ENCODE assay signal across 1 cellular context in genomic region chr1:46180082-46180616, GRCh38.
TF ChIP-seq lines count a peak whose summit lies in the region.

No MANE protein-coding gene starts in this region.

TF ChIP-seq in IMR-90, 13 proteins besides CTCF, POLR2A, EP300 and RAD21:
- TF ChIP-seq NFE2L2 (IDR thresholded peaks at IDR 0.05; ENCODE audit: low read depth, low read length), result no peak
- no peak for TF ChIP-seq ELK1 (IDR thresholded peaks at IDR 0.05; ENCODE audit: borderline replicate concordance, low read depth, low read length)
- TF ChIP-seq MXI1 (IDR thresholded peaks at IDR 0.05; ENCODE audit: borderline replicate concordance, low read depth, low read length), result no peak
- TF ChIP-seq MAZ (IDR thresholded peaks at IDR 0.05; ENCODE audit: borderline replicate concordance, low read depth, low read length), result no peak
TF ChIP-seq in IMR-90: peak in this region for 0.
